Comparison of ENCODE assay signal across 17 cellular contexts in genomic region chr4:74658114-74658513, GRCh38.
"Had no signal": no experiment of that assay in that cellular context is flagged by ENCODE, and none has a peak within 500 bp of the region (broad histone marks: within the 10 kb centered on the region; RNA-seq: fewer than 3 reads in every experiment).

No MANE protein-coding gene starts in this region.

- H3K27me3 ChIP-seq: right atrium auricular region, upper lobe of left lung had no signal

- DNase-seq: activated CD4-positive, alpha-beta memory T cell treated with anti-CD3 and anti-CD28 coated beads for 36 hours; activated CD4-positive, alpha-beta T cell treated with anti-CD3 and anti-CD28 coated beads for 1 hour; activated CD8-positive, alpha-beta memory T cell treated with anti-CD3 and anti-CD28 coated beads, Interleukin-2, amount 10 ng/mL, durations not matched to agents 7 days and 5 days; activated naive CD4-positive, alpha-beta T cell treated with anti-CD3 and anti-CD28 coated beads, Interleukin-2, amount 10 ng/mL, durations not matched to agents 7 days and 5 days; activated T-cell treated with anti-CD3 and anti-CD28 coated beads, Interleukin-2, amount 50 U/mL, for 1 hour; hippocampal formation; mesendoderm; posterior cingulate gyrus; stimulated activated CD4-positive, alpha-beta T cell treated with anti-CD3 and anti-CD28 coated beads, Interleukin-4, amount 100 ng/mL, for 4 hours; stimulated activated CD8-positive, alpha-beta memory T cell treated with anti-CD3 and anti-CD28 coated beads, Interleukin-4, amount 100 ng/mL, for 48 hours; stimulated activated naive CD8-positive, alpha-beta T cell treated with anti-CD3 and anti-CD28 coated beads, Interleukin-15, Interleukin-2, amounts not matched to agents 100 U/mL and 50 U/mL, for 24 hours; upper lobe of left lung had no signal

- ATAC-seq: activated CD8-positive, alpha-beta memory T cell treated with anti-CD3 and anti-CD28 coated beads, Interleukin-2, amount 10 ng/mL, durations not matched to agents 7 days and 5 days; esophagus mucosa; natural killer cell treated with Interleukin-12 subunit alpha and Interleukin-12 subunit beta and Interleukin-15 and Interleukin-18, amount 100 ng/mL, for 72 hours; stimulated activated naive CD8-positive, alpha-beta T cell treated with anti-CD3 and anti-CD28 coated beads, Interleukin-15, Interleukin-2, amounts not matched to agents 100 U/mL and 50 U/mL, for 24 hours had no signal

- H3K27ac ChIP-seq: right atrium auricular region, skin epidermis, upper lobe of left lung, VCaP had no signal

- H3K36me3 ChIP-seq: right atrium auricular region, upper lobe of left lung had no signal

- H3K4me3 ChIP-seq: right atrium auricular region, skin epidermis, upper lobe of left lung had no signal

- H3K9me3 ChIP-seq: right atrium auricular region, upper lobe of left lung had no signal

- H3K4me1 ChIP-seq: right atrium auricular region had no signal
